12 cellular contexts compared by ENCODE assay signal in the genomic region with DNA sequence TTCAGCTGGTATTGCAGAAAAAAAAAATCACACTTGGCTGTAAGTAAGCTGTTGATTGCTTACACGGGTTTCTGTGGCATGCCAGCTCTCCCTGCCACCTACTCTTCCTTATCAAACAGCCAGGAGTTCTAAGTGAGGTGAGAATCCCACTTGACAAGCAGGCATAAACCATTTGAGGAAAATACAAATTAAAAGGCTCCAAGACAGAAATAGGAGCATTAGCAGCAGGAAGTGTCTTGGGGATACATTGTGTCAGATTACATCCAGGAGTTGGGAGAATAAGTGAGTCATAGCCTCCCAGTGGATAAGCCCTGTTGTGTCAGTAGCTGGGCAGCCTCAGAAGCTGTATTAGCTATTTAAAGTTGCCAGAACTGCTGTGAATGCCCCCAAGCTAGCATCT.
A peak's percentile ranks its signal among the peaks of the same experiment; 100 is the strongest.
DNase-seq lines count a peak whose midpoint lies in the region; ATAC-seq and TF ChIP-seq lines count a peak whose summit lies in the region.
"Had no signal": no experiment of that assay in that cellular context is flagged by ENCODE, and none has a peak within 500 bp of the region (broad histone marks: within the 10 kb centered on the region; RNA-seq: fewer than 3 reads in every experiment).

No MANE protein-coding gene starts in this region.

- CTCF ChIA-PET in MCF 10A (lab: Yijun Ruan, JAX) = interaction anchor here (0.9 kb wide), 1 partner anchor 1605 kb away, joined by 3 read pairs; no protein-coding TSS in a partner anchor

- no peak overlapping the region for H3K4me3 ChIP-seq in breast epithelium
- no peak overlapping the region for H3K4me3 ChIP-seq in body of pancreas

- H3K4me3 Mint-ChIP-seq in MCF 10A (ENCODE audit: unreplicated experiment) = no peak overlapping the region
- H3K4me3 Mint-ChIP-seq in type B pancreatic cell = no peak overlapping the region
- H3K4me3 Mint-ChIP-seq: activated CD8-positive, alpha-beta memory T cell treated with anti-CD3 and anti-CD28 coated beads, Interleukin-2, amount 10 ng/mL, durations not matched to agents 7 days and 5 days had no signal

- H3K27ac ChIP-seq in breast epithelium (no peak overlapping the region), body of pancreas (no peak overlapping the region)

- H3K27me3 ChIP-seq in breast epithelium (no peaks in the 10 kb centered on the region), body of pancreas (no peaks in the 10 kb centered on the region)

- ATAC-seq in body of pancreas (peak; percentile 47), HG03342 (IDR thresholded peaks at IDR 0.05; ENCODE audit: unreplicated experiment) (no peak)
- ATAC-seq: activated CD8-positive, alpha-beta memory T cell treated with anti-CD3 and anti-CD28 coated beads, Interleukin-2, amount 10 ng/mL, durations not matched to agents 7 days and 5 days; esophagus mucosa had no signal

- H3K4me1 ChIP-seq in breast epithelium (no peaks in the 10 kb centered on the region), body of pancreas (no peaks in the 10 kb centered on the region)

- no peaks in the 10 kb centered on the region for H3K36me3 Mint-ChIP-seq in MCF 10A (ENCODE audit: insufficient read depth, unreplicated experiment)
- H3K36me3 Mint-ChIP-seq in type B pancreatic cell = peaks cover 14% of the 10 kb centered on the region
- H3K36me3 Mint-ChIP-seq: activated CD8-positive, alpha-beta memory T cell treated with anti-CD3 and anti-CD28 coated beads, Interleukin-2, amount 10 ng/mL, durations not matched to agents 7 days and 5 days had no signal

- intact Hi-C loops in MCF 10A (cut with micrococcal nuclease) = no loop called here
- intact Hi-C loops in breast epithelium (cut with DNase I; ENCODE audit: low total_unique reads) = no loop called here
- intact Hi-C loops in body of pancreas (cut with DNase I) = no loop called here

- TF ChIP-seq POLR2A in breast epithelium (IDR thresholded peaks at IDR 0.05) (no peak), body of pancreas (IDR thresholded peaks at IDR 0.05) (no peak)

- H3K27me3 Mint-ChIP-seq in MCF 10A (ENCODE audit: insufficient read depth, unreplicated experiment) (peaks cover 5% of the 10 kb centered on the region), type B pancreatic cell (no peaks in the 10 kb centered on the region)
- H3K27me3 Mint-ChIP-seq: activated CD8-positive, alpha-beta memory T cell treated with anti-CD3 and anti-CD28 coated beads, Interleukin-2, amount 10 ng/mL, durations not matched to agents 7 days and 5 days had no signal

- H3K9me3 Mint-ChIP-seq in MCF 10A (ENCODE audit: unreplicated experiment) (no peaks in the 10 kb centered on the region), type B pancreatic cell (peaks cover 11% of the 10 kb centered on the region)

- TF ChIP-seq CTCF in MCF 10A (IDR thresholded peaks at IDR 0.05; ENCODE audit: unreplicated experiment) (no peak), breast epithelium (IDR thresholded peaks at IDR 0.05) (no peak), body of pancreas (IDR thresholded peaks at IDR 0.05) (no peak), type B pancreatic cell (conservative IDR thresholded peaks at IDR 0.05) (peak; percentile 16)

- H3K36me3 ChIP-seq in breast epithelium = no peaks in the 10 kb centered on the region
- no peaks in the 10 kb centered on the region for H3K36me3 ChIP-seq in body of pancreas (replicated peaks in 1 of 2; ENCODE audit: insufficient read depth in 1 of 2, low read depth in 2 of 2)

- POLR2A ChIA-PET in MCF 10A (lab: Yijun Ruan, JAX) = interaction anchor here (0.6 kb wide), 2 partner anchors 110 to 213 kb away, joined by 3 to 4 read pairs; no protein-coding TSS in a partner anchor

- H3K27ac Mint-ChIP-seq in MCF 10A (ENCODE audit: low read depth, unreplicated experiment) = no peak overlapping the region
- peak overlapping the region; percentile 18 for H3K27ac Mint-ChIP-seq in type B pancreatic cell
- H3K27ac Mint-ChIP-seq: activated CD8-positive, alpha-beta memory T cell treated with anti-CD3 and anti-CD28 coated beads, Interleukin-2, amount 10 ng/mL, durations not matched to agents 7 days and 5 days had no signal

- BruUV-seq in MCF 10A (replicated peaks; lab: Mats Ljungman, UMichigan) = no TSS peak

- H3K9me3 ChIP-seq in breast epithelium (peaks cover 0 to 5% of the 10 kb centered on the region in 2 donors), body of pancreas (no peaks in the 10 kb centered on the region)

- DNase-seq in MCF 10A (ENCODE audit: unreplicated experiment) (peak; percentile 80), breast epithelium (ENCODE audit: low spot score in 2 of 2) (no peak), body of pancreas (no peak), iris pigment epithelial cell (ENCODE audit: low read depth) (peak; percentile 35), type B pancreatic cell (ENCODE audit: extremely low spot score, unreplicated experiment) (no peak), OCI-M1 (lab: John Stamatoyannopoulos, UW) (no peak), NCI-H526 (lab: John Stamatoyannopoulos, UW) (no peak)
- DNase-seq: activated CD8-positive, alpha-beta memory T cell treated with anti-CD3 and anti-CD28 coated beads, Interleukin-2, amount 10 ng/mL, durations not matched to agents 7 days and 5 days; NCI-H2227 treated with DMSO at 0.1 percent for 48 hours; stimulated activated naive CD4-positive, alpha-beta T cell treated with Interleukin-2 at 50 U/mL for 16 hours had no signal

- H3K4me1 Mint-ChIP-seq in MCF 10A (ENCODE audit: insufficient read depth, unreplicated experiment) (peaks cover 6% of the 10 kb centered on the region), type B pancreatic cell (ENCODE audit: unreplicated experiment) (peaks cover 13% of the 10 kb centered on the region)
- H3K4me1 Mint-ChIP-seq: activated CD8-positive, alpha-beta memory T cell treated with anti-CD3 and anti-CD28 coated beads, Interleukin-2, amount 10 ng/mL, durations not matched to agents 7 days and 5 days had no signal

- WGBS in body of pancreas, 2 donors = 7 to 11% methylated on average over 1 of the region's 1 CpG

Comparison
In these comparisons a context has a peak if more than half of its experiments do, and no peak if none do; other contexts are left out.
1. DNase-seq: peak in MCF 10A (single experiment) and iris pigment epithelial cell (single experiment); none in breast epithelium (0 of 2), body of pancreas (0 of 4), type B pancreatic cell (single experiment), OCI-M1 (single experiment) and NCI-H526 (0 of 2).